In the genomic region with DNA sequence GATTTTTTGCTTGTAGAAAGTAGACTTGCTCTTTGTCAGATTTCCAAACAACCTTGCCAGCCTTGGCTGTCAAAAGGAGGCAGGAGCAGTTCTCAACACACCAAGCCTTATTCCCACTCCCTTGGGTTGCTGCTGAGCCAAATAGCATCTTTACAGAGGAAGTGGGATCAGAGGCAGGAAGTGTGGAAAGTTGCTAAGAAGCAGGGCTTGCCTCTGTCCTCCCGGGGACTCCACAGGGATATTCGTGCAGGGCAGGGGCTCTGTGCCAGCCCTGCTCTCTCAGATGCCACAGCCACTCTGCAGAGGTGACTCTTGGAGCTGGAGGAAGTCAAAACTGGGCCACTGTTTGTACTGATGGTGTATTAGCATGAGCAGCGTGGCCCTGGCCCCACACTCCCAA, we compare ENCODE assay signal across 14 cellular contexts. TPM values are rescaled to one million over a fixed set of nuclear protein-coding genes. Genes with fewer than 3 reads are reported as not detected.
DNase-seq lines count a peak whose midpoint lies in the region; ATAC-seq and TF ChIP-seq lines count a peak whose summit lies in the region.
"Had no signal": no experiment of that assay in that cellular context is flagged by ENCODE, and none has a peak within 500 bp of the region (broad histone marks: within the 10 kb centered on the region; RNA-seq: fewer than 3 reads in every experiment).

No MANE protein-coding gene starts in this region.

- no peaks in the 10 kb centered on the region for H3K36me3 ChIP-seq in gastroesophageal sphincter

- H3K27ac ChIP-seq in angular gyrus (ENCODE audit: low read depth, low read length) (peak overlapping the region; percentile 62), gastroesophageal sphincter (peak overlapping the region; percentile 27 to 79 (median 52))
- H3K27ac ChIP-seq: C4-2B had no signal

- H3K27me3 ChIP-seq in gastroesophageal sphincter: no peaks in the 10 kb centered on the region

- TF ChIP-seq CTCF in gastroesophageal sphincter (IDR thresholded peaks at IDR 0.05): no peak

- intact Hi-C loops in sciatic nerve (cut with DNase I): no loop called here

- TF ChIP-seq EP300 in gastroesophageal sphincter (IDR thresholded peaks at IDR 0.05): no peak

- H3K9me3 ChIP-seq in gastroesophageal sphincter: no peaks in the 10 kb centered on the region

- no peak overlapping the region for H3K4me3 ChIP-seq in gastroesophageal sphincter

- H3K4me1 ChIP-seq in gastroesophageal sphincter: peaks cover 0 to 28% (median 0%) of the 10 kb centered on the region in 3 donors

- WGBS in gastroesophageal sphincter (ENCODE audit: low coverage in 1 of 2), 2 donors: 20 to 100% methylated on average over 1 to 3 of the region's 3 CpGs

- in situ Hi-C loops in ACHN (cut with HindIII; ENCODE audit: low pct_ligation_motif_present, low pct_unique_long_range_greater_than_20kb, low sequenced_read_pairs): no loop called here

- TF ChIP-seq POLR2A in gastroesophageal sphincter (IDR thresholded peaks at IDR 0.05): no peak

- peak; percentile 77 for ATAC-seq in gastroesophageal sphincter
- ATAC-seq in sciatic nerve: peak; percentile 92
- ATAC-seq in HG02981 (IDR thresholded peaks at IDR 0.05; ENCODE audit: unreplicated experiment): no peak

- DNase-seq in GM03348 (ENCODE audit: low spot score) (peak; percentile 15), sciatic nerve (ENCODE audit: low spot score) (no peak), ACHN (no peak), T-helper 9 cell (no peak), HuH-7 (ENCODE audit: low spot score) (no peak)
- DNase-seq: activated CD8-positive, alpha-beta memory T cell treated with anti-CD3 and anti-CD28 coated beads, Interleukin-2, amount 50 U/mL, for 4 hours; erythroblast; immature natural killer cell; NCI-H1105 treated with DMSO at 0.1 percent for 48 hours; NCI-H345 had no signal

RNA-seq across cellular contexts. Expression of a gene that starts 24.3 kb away (rescaled TPM):
- total RNA-seq in gastroesophageal sphincter (10 to 100 TPM; 10.6 to 33.6 (median 21.6) TPM), sciatic nerve (50.2 TPM)
